13 cellular contexts compared by ENCODE assay signal in genomic region chr1:116405241-116406135, GRCh38. TPM values are rescaled to one million over a fixed set of nuclear protein-coding genes. Genes with fewer than 3 reads are reported as not detected.
DNase-seq lines count a peak whose midpoint lies in the region; ATAC-seq, FAIRE-seq and TF ChIP-seq lines count a peak whose summit lies in the region.
"Had no signal": no experiment of that assay in that cellular context is flagged by ENCODE, and none has a peak within 500 bp of the region (broad histone marks: within the 10 kb centered on the region; RNA-seq: fewer than 3 reads in every experiment).

No MANE protein-coding gene starts in this region.

- BruUV-seq in HepG2 (replicated peaks; lab: Mats Ljungman, UMichigan), result no TSS peak

- no peak overlapping the region for H3K27ac ChIP-seq in CD8-positive, alpha-beta memory T cell (ENCODE audit: low read depth, low read length)
- H3K27ac ChIP-seq in body of pancreas (peak overlapping the region in 3 of 4 donors; percentile 7 to 22 (median 22)), HepG2 (ENCODE audit: extremely low read length, insufficient read depth, low read length) (no peak overlapping the region), adrenal gland (peak overlapping the region in 1 of 5 donors; percentile 17)
- H3K27ac ChIP-seq: GM23248 had no signal

- H3K9me3 ChIP-seq in CD8-positive, alpha-beta memory T cell (ENCODE audit: low read length), result no peaks in the 10 kb centered on the region
- H3K9me3 ChIP-seq in body of pancreas, result no peaks in the 10 kb centered on the region
- H3K9me3 ChIP-seq in HepG2 (ENCODE audit: low read length), result no peaks in the 10 kb centered on the region
- no peaks in the 10 kb centered on the region for H3K9me3 ChIP-seq in adrenal gland (replicated peaks in 1 of 3)

- no peaks in the 10 kb centered on the region for H4K20me1 ChIP-seq in HepG2 (ENCODE audit: insufficient read depth, low read length)

- H3K9me3 Mint-ChIP-seq in CD8-positive, alpha-beta memory T cell, result no peaks in the 10 kb centered on the region
- H3K9me3 Mint-ChIP-seq: stimulated activated naive CD8-positive, alpha-beta T cell treated with anti-CD3 and anti-CD28 coated beads, Interleukin-15, Interleukin-2, amounts not matched to agents 100 ng/mL and 50 ng/mL, for 24 hours had no signal

- no peak for TF ChIP-seq RAD21 in HepG2 (CRISPR knock-in tag; IDR thresholded peaks at IDR 0.05)

- WGBS in body of pancreas, 2 donors, result 72 to 75% methylated on average over 13 to 14 of the region's 14 CpGs
- WGBS in HepG2 (ENCODE audit: low lambda C conversion rate), result 94% methylated on average over 14 of the region's 14 CpGs
- WGBS in adrenal gland, 4 donors, result 78 to 79% (median 79%) methylated on average over 14 of the region's 14 CpGs

- TF ChIP-seq EP300 in HepG2 (IDR thresholded peaks at IDR 0.05; ENCODE audit: low read depth in 2 of 2, low read length in 2 of 2) (no peak), HepG2 (CRISPR knock-in tag; IDR thresholded peaks at IDR 0.05; ENCODE audit: borderline replicate concordance) (no peak)

- peaks cover 14 to 27% (median 25%) of the 10 kb centered on the region in 3 donors for H3K4me1 Mint-ChIP-seq in CD8-positive, alpha-beta memory T cell

- no peak for ATAC-seq in body of pancreas
- no peak for ATAC-seq in HepG2
- no peak for ATAC-seq in GM21526 (IDR thresholded peaks at IDR 0.05; ENCODE audit: low FRiP score, unreplicated experiment)

- H3K79me2 ChIP-seq in HepG2 (ENCODE audit: insufficient read depth, low read length), result no peaks in the 10 kb centered on the region

- POLR2A ChIA-PET in CD8-positive, alpha-beta memory T cell (lab: Charles Lee), result no interaction called here
- POLR2A ChIA-PET in HepG2 (lab: Yijun Ruan, JAX), result interaction anchor here (1.2 to 1.6 kb wide), 2 partner anchors 61 to 69 kb away, joined by 4 read pairs; no protein-coding TSS in a partner anchor

- in situ Hi-C loops in HepG2 (cut with HindIII; ENCODE audit: extremely low pct_ligation_motif_present, low pct_unique_long_range_greater_than_20kb), result loop anchor here (10.0 kb wide), 1 partner anchor 79 kb away; no protein-coding TSS in a partner anchor

- H3K27ac Mint-ChIP-seq in CD8-positive, alpha-beta memory T cell, result peak overlapping the region in 5 of 8 donors; percentile 16 to 77 (median 57)
- H3K27ac Mint-ChIP-seq: stimulated activated naive CD8-positive, alpha-beta T cell treated with anti-CD3 and anti-CD28 coated beads, Interleukin-15, Interleukin-2, amounts not matched to agents 100 ng/mL and 50 ng/mL, for 24 hours had no signal

- TF ChIP-seq CTCF in body of pancreas (IDR thresholded peaks at IDR 0.05) (no peak), HepG2 (CRISPR knock-in tag; IDR thresholded peaks at IDR 0.05) (no peak), adrenal gland (IDR thresholded peaks at IDR 0.05) (no peak)

- peak overlapping the region in 1 of 7 donors; percentile 15 for H3K4me3 Mint-ChIP-seq in CD8-positive, alpha-beta memory T cell
- H3K4me3 Mint-ChIP-seq: stimulated activated naive CD8-positive, alpha-beta T cell treated with anti-CD3 and anti-CD28 coated beads, Interleukin-15, Interleukin-2, amounts not matched to agents 100 ng/mL and 50 ng/mL, for 24 hours had no signal

- no peak overlapping the region for H3K4me3 ChIP-seq in CD8-positive, alpha-beta memory T cell (ENCODE audit: low read length)
- H3K4me3 ChIP-seq in body of pancreas, result no peak overlapping the region
- no peak overlapping the region for H3K4me3 ChIP-seq in HepG2 (replicated peaks in 1 of 3; ENCODE audit: insufficient read depth in 1 of 3, low read depth in 2 of 3, low read length in 3 of 3)
- no peak overlapping the region for H3K4me3 ChIP-seq in adrenal gland
- H3K4me3 ChIP-seq: GM23248 had no signal

- peaks cover 11 to 87% (median 34%) of the 10 kb centered on the region in 3 donors for H3K36me3 Mint-ChIP-seq in CD8-positive, alpha-beta memory T cell

- no peak for FAIRE-seq in HepG2 (lab: Jason Lieb, UNC)
- FAIRE-seq: astrocyte had no signal

- DNase-seq in CD8-positive, alpha-beta memory T cell, result no peak
- peak; percentile 98 for DNase-seq in NCI-H187 treated with DMSO at 0.1 percent for 48 hours (lab: John Stamatoyannopoulos, UW)
- no peak for DNase-seq in body of pancreas
- no peak for DNase-seq in HepG2 (ENCODE audit: low spot score)
- no peak for DNase-seq in activated effector memory CD4-positive, alpha-beta T cell treated with anti-CD3 and anti-CD28 coated beads, Interleukin-2, amount 50 U/mL, for 16 hours
- no peak for DNase-seq in adrenal gland
- DNase-seq: COR-L47; GM23248; mesendoderm; stimulated activated CD4-positive, alpha-beta T cell treated with anti-CD3 and anti-CD28 coated beads, Interleukin-4, amount 100 ng/mL, for 1 hour had no signal

- peaks cover 14% of the 10 kb centered on the region for H3K4me1 ChIP-seq in CD8-positive, alpha-beta memory T cell (ENCODE audit: insufficient read depth, low read length)
- H3K4me1 ChIP-seq in body of pancreas, result no peaks in the 10 kb centered on the region
- H3K4me1 ChIP-seq in HepG2 (ENCODE audit: insufficient read depth, low read length), result no peaks in the 10 kb centered on the region
- H3K4me1 ChIP-seq in adrenal gland (replicated peaks in 1 of 2), result no peaks in the 10 kb centered on the region

- intact Hi-C loops in body of pancreas (cut with DNase I), result no loop called here
- intact Hi-C loops in HepG2 (cut with micrococcal nuclease; ENCODE audit: unreplicated experiment), result no loop called here
- intact Hi-C loops in adrenal gland (cut with DNase I), result no loop called here

- no peak overlapping the region for H3K4me2 ChIP-seq in HepG2 (ENCODE audit: low read depth, low read length)

- H3K9ac ChIP-seq in HepG2 (ENCODE audit: insufficient read depth, low read depth, low read length), result no peak overlapping the region
- H3K9ac ChIP-seq: GM23248 had no signal

- CTCF ChIA-PET in CD8-positive, alpha-beta memory T cell (lab: Charles Lee), result interaction anchor here (1.2 to 2.0 kb wide), 3 partner anchors 13 to 267 kb away, joined by 3 to 7 read pairs (median 3); no protein-coding TSS in a partner anchor
- CTCF ChIA-PET in HepG2 (lab: Yijun Ruan, JAX; ENCODE audit: low intra/inter-chr PET ratio, low total read pairs), result no interaction called here

- no peaks in the 10 kb centered on the region for H3K27me3 Mint-ChIP-seq in CD8-positive, alpha-beta memory T cell
- H3K27me3 Mint-ChIP-seq: stimulated activated naive CD8-positive, alpha-beta T cell treated with anti-CD3 and anti-CD28 coated beads, Interleukin-15, Interleukin-2, amounts not matched to agents 100 ng/mL and 50 ng/mL, for 24 hours had no signal

- no peaks in the 10 kb centered on the region for H3K27me3 ChIP-seq in CD8-positive, alpha-beta memory T cell (ENCODE audit: insufficient read depth, low read length, poor library complexity, severe bottlenecking)
- H3K27me3 ChIP-seq in body of pancreas, result no peaks in the 10 kb centered on the region
- no peaks in the 10 kb centered on the region for H3K27me3 ChIP-seq in HepG2 (ENCODE audit: control insufficient read depth in 1 of 2, insufficient read depth in 2 of 2, low read length in 2 of 2)
- no peaks in the 10 kb centered on the region for H3K27me3 ChIP-seq in adrenal gland

- H3K36me3 ChIP-seq in CD8-positive, alpha-beta memory T cell (ENCODE audit: insufficient read depth, low read length), result peaks cover 55% of the 10 kb centered on the region
- H3K36me3 ChIP-seq in body of pancreas (replicated peaks in 1 of 2; ENCODE audit: insufficient read depth in 1 of 2, low read depth in 2 of 2) (peaks cover 24 to 49% of the 10 kb centered on the region in 2 donors), HepG2 (replicated peaks in 1 of 2; ENCODE audit: control insufficient read depth in 1 of 2, insufficient read depth in 2 of 2, low read length in 2 of 2) (peaks cover 38 to 68% of the 10 kb centered on the region in 2 experiments), adrenal gland (replicated peaks in 1 of 2) (peaks cover 0 to 70% of the 10 kb centered on the region in 2 donors)

- H2AFZ ChIP-seq in HepG2 (ENCODE audit: low read length), result no peak overlapping the region
- H2AFZ ChIP-seq: GM23248 had no signal

- no peak for TF ChIP-seq POLR2A in body of pancreas (IDR thresholded peaks at IDR 0.05)
- peak in 1 of 2 experiments; percentile 46; a peak in 1 of 4 replicates for TF ChIP-seq POLR2A in HepG2 (IDR thresholded peaks at IDR 0.05; ENCODE audit: insufficient read depth in 1 of 2, low read depth in 2 of 2, low read length in 2 of 2)
- no peak for TF ChIP-seq POLR2A in adrenal gland (IDR thresholded peaks at IDR 0.05)

TF ChIP-seq in HepG2, 621 proteins besides CTCF, POLR2A, EP300 and RAD21 (continues in another document):
- TF ChIP-seq KDM2A (CRISPR knock-in tag; IDR thresholded peaks at IDR 0.05; ENCODE audit: borderline replicate concordance, low read depth) (0 out of 2 replicates have a peak, but pooled peaks have one; percentile 25), RBM22 (optimal IDR thresholded peaks at IDR 0.05; ENCODE audit: low read length) (peak; percentile 90)

RNA-seq across cellular contexts. Expression of gene ATP1A1, which starts 32.4 kb away (rescaled TPM):
- total RNA-seq in CD8-positive, alpha-beta memory T cell, result 100 to 1,000 TPM; 259 to 263 TPM
- 58.0 TPM for polyA plus RNA-seq in CD8-positive, alpha-beta memory T cell
- 100 to 1,000 TPM; 423 to 593 TPM for total RNA-seq in body of pancreas
- 210 and 280 TPM in 2 replicates for total RNA-seq in HepG2 (2016; rRNA removed; fragmentation: Illumina TruSeq; extraction: Trizol)
- total RNA-seq in HepG2 (2016; cell fraction: cytosol; rRNA removed; fragmentation: Illumina TruSeq; extraction: Trizol; ENCODE audit: low read depth), result 60.3 and 83.4 TPM in 2 replicates
- 183 and 291 TPM in 2 replicates for total RNA-seq in HepG2 (2016; cell fraction: insoluble cytoplasmic fraction; rRNA removed; fragmentation: Illumina TruSeq; extraction: Trizol)
- total RNA-seq in HepG2 (2016; cell fraction: membrane; rRNA removed; fragmentation: Illumina TruSeq; extraction: Trizol), result 133 and 176 TPM in 2 replicates
- 383 and 432 TPM in 2 replicates for total RNA-seq in HepG2 (2016; cell fraction: nucleus; rRNA removed; fragmentation: Illumina TruSeq; extraction: Trizol)
- 627 and 705 TPM in 2 replicates for polyA plus RNA-seq in HepG2 (2011; rRNA removed)
- 735 and 774 TPM in 2 replicates for polyA plus RNA-seq in HepG2 (2011; cell fraction: cytosol; rRNA removed)
- 313 and 327 TPM in 2 replicates for polyA plus RNA-seq in HepG2 (2011; cell fraction: nucleus; rRNA removed)
- 467 and 657 TPM in 2 replicates for polyA plus RNA-seq in HepG2 (2012)
- polyA plus RNA-seq in HepG2 (2016; cell fraction: cytosol; fragmentation: Illumina TruSeq; extraction: Trizol; ENCODE audit: low read depth), result 69.6 and 84.9 TPM in 2 replicates
- polyA plus RNA-seq in HepG2 (2016; cell fraction: insoluble cytoplasmic fraction; fragmentation: Illumina TruSeq; extraction: Trizol; ENCODE audit: low read depth), result 219 and 228 TPM in 2 replicates
- 106 and 149 TPM in 2 replicates for polyA plus RNA-seq in HepG2 (2016; cell fraction: membrane; fragmentation: Illumina TruSeq; extraction: Trizol; ENCODE audit: low read depth)
- polyA plus RNA-seq in HepG2 (2016; cell fraction: nucleus; fragmentation: Illumina TruSeq; extraction: Trizol; ENCODE audit: insufficient read depth, low read depth), result 515 and 526 TPM in 2 replicates
- 367 and 928 TPM in 2 replicates for polyA minus RNA-seq in HepG2 (2011; rRNA and poly(A)+ RNA removed; ENCODE audit: low replicate concordance)
- polyA minus RNA-seq in HepG2 (2011; cell fraction: cytosol; rRNA and poly(A)+ RNA removed), result 438 and 487 TPM in 2 replicates
- polyA minus RNA-seq in HepG2 (2011; cell fraction: nucleus; rRNA and poly(A)+ RNA removed), result 356 and 442 TPM in 2 replicates
- total RNA-seq in adrenal gland, result 100 to 1,000 TPM; 188 to 377 (median 222) TPM
- polyA plus RNA-seq in adrenal gland, result 100 to 1,000 TPM in 2 of 3 donors, 10 to 100 TPM in 1; 60.7 to 336 (median 109) TPM

Comparison
In these comparisons a context has a peak if more than half of its experiments do, and no peak if none do; other contexts are left out.
1. H3K27ac ChIP-seq: peak in body of pancreas (3 of 4); none in CD8-positive, alpha-beta memory T cell (single experiment) and HepG2 (single experiment).